ENCODE assay signal across 8 cellular contexts in the genomic region with DNA sequence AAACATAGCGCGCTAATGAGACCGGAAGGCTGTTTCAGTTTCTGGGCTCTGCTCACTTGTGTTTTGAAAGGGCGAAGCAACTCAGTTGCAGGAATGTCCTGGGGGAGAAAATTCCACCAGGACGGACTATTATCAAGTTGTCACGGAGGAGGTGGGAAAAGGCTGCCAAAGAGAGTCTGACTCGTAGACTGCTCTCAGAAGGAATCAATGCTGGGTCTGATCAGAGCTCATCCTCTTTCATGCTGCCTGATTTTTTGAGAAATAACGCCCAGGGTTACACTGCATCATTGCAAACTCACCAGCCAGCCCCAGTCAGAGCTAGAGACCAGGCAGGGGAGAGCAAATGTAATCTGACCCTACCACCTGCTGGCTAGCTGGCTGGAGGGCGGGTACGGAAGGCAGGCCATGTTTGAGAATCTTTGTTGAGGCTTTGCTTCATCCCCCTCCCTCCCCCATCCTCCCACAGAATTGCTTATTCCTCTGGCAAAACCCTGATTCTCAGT. TPM values are rescaled to one million over a fixed set of nuclear protein-coding genes. Genes with fewer than 3 reads are reported as not detected.
DNase-seq lines count a peak whose midpoint lies in the region; ATAC-seq and TF ChIP-seq lines count a peak whose summit lies in the region.

No MANE protein-coding gene starts in this region.

- H3K4me1 Mint-ChIP-seq in activated naive CD8-positive, alpha-beta T cell treated with anti-CD3 and anti-CD28 coated beads, Interleukin-2, amount 50 U/mL, for 24 hours = no peaks in the 10 kb centered on the region

- no peaks in the 10 kb centered on the region for H3K9me3 Mint-ChIP-seq in activated naive CD8-positive, alpha-beta T cell treated with anti-CD3 and anti-CD28 coated beads, Interleukin-2, amount 50 U/mL, for 24 hours

- H3K9me3 ChIP-seq in WERI-Rb-1 (ENCODE audit: severe bottlenecking) (peaks cover 2% of the 10 kb centered on the region), uterus (no peaks in the 10 kb centered on the region)

- no peak overlapping the region for H3K4me3 Mint-ChIP-seq in activated naive CD8-positive, alpha-beta T cell treated with anti-CD3 and anti-CD28 coated beads, Interleukin-2, amount 50 U/mL, for 24 hours

- H3K36me3 Mint-ChIP-seq in activated naive CD8-positive, alpha-beta T cell treated with anti-CD3 and anti-CD28 coated beads, Interleukin-2, amount 50 U/mL, for 24 hours (ENCODE audit: low read depth) = no peaks in the 10 kb centered on the region

- TF ChIP-seq CTCF in WERI-Rb-1 (IDR thresholded peaks at IDR 0.05; ENCODE audit: low read depth, low read length) (peak; percentile 41; the same call in 1 of the 2 replicates), uterus (IDR thresholded peaks at IDR 0.05) (no peak)

- no peaks in the 10 kb centered on the region for H3K36me3 ChIP-seq in WERI-Rb-1
- H3K36me3 ChIP-seq in uterus = no peaks in the 10 kb centered on the region

- no peaks in the 10 kb centered on the region for H3K27me3 Mint-ChIP-seq in activated naive CD8-positive, alpha-beta T cell treated with anti-CD3 and anti-CD28 coated beads, Interleukin-2, amount 50 U/mL, for 24 hours

- H3K27ac ChIP-seq in WERI-Rb-1 (no peak overlapping the region), uterus (peak overlapping the region; percentile 75 to 84)

- H3K4me1 ChIP-seq in uterus = peaks cover 3 to 4% of the 10 kb centered on the region in 2 donors

- H3K27me3 ChIP-seq in WERI-Rb-1 (ENCODE audit: insufficient read depth, low read depth, severe bottlenecking) = peaks cover 21% of the 10 kb centered on the region
- H3K27me3 ChIP-seq in uterus = no peaks in the 10 kb centered on the region

- no peak overlapping the region for H3K27ac Mint-ChIP-seq in activated naive CD8-positive, alpha-beta T cell treated with anti-CD3 and anti-CD28 coated beads, Interleukin-2, amount 50 U/mL, for 24 hours

- H3K4me3 ChIP-seq in WERI-Rb-1 (ENCODE audit: low read depth, low read length) = no peak overlapping the region
- peak overlapping the region in 1 of 2 donors; percentile 7 for H3K4me3 ChIP-seq in uterus

- no peak for TF ChIP-seq POLR2A in uterus (IDR thresholded peaks at IDR 0.05)

- intact Hi-C loops in uterus (cut with DNase I; ENCODE audit: low total_unique reads) = no loop called here

- peak; percentile 33 for DNase-seq in NCI-H1436 (lab: John Stamatoyannopoulos, UW)
- DNase-seq in NCI-H1436 treated with DMSO at 0.1 percent for 48 hours (lab: John Stamatoyannopoulos, UW) = no peak
- peak; percentile 86 for DNase-seq in WERI-Rb-1
- DNase-seq in iPS-NIHi7 (ENCODE audit: extremely low spot score) = peak; percentile 95
- peak; percentile 66 to 81 for DNase-seq in uterus
- no peak for DNase-seq in activated naive CD8-positive, alpha-beta T cell treated with anti-CD3 and anti-CD28 coated beads, Interleukin-2, amount 50 U/mL, for 24 hours

- no peak for ATAC-seq in activated naive CD8-positive, alpha-beta T cell treated with anti-CD3 and anti-CD28 coated beads, Interleukin-2, amount 50 U/mL, for 24 hours
- ATAC-seq in HG03469 (IDR thresholded peaks at IDR 0.05; ENCODE audit: unreplicated experiment) (no peak), GM21390 (IDR thresholded peaks at IDR 0.05; ENCODE audit: unreplicated experiment) (no peak)

RNA-seq across cellular contexts. Expression of a gene that starts 36.4 kb away (rescaled TPM):
- 10 to 100 TPM in 2 of 4 donors, 1 to 10 TPM in 2; 4.6 to 55.1 (median 9.9) TPM for total RNA-seq in uterus

Comparison
In these comparisons a context has a peak if more than half of its experiments do, and no peak if none do; other contexts are left out.
1. DNase-seq: peak in NCI-H1436 (single experiment), WERI-Rb-1 (single experiment), iPS-NIHi7 (single experiment) and uterus (2 of 2); none in NCI-H1436 treated with DMSO at 0.1 percent for 48 hours (single experiment) and activated naive CD8-positive, alpha-beta T cell treated with anti-CD3 and anti-CD28 coated beads, Interleukin-2, amount 50 U/mL, for 24 hours (single experiment).